18 cellular contexts compared by ENCODE assay signal in genomic region chr14:62029569-62029924, GRCh38.
DNase-seq lines count a peak whose midpoint lies in the region; ATAC-seq, FAIRE-seq and TF ChIP-seq lines count a peak whose summit lies in the region.
"Had no signal": no experiment of that assay in that cellular context is flagged by ENCODE, and none has a peak within 500 bp of the region (broad histone marks: within the 10 kb centered on the region; RNA-seq: fewer than 3 reads in every experiment).

No MANE protein-coding gene starts in this region.

- H3K27ac Mint-ChIP-seq in CD14-positive monocyte: no peak overlapping the region
- H3K27ac Mint-ChIP-seq: activated CD4-positive, alpha-beta T cell treated with anti-CD3 and anti-CD28 coated beads, Interleukin-2, amount 10 ng/mL, durations not matched to agents 7 days and 5 days had no signal

- no peak for TF ChIP-seq POLR2A in GM12892 (IDR thresholded peaks at IDR 0.05; ENCODE audit: low read depth, low read length)

- H3K4me1 Mint-ChIP-seq in CD14-positive monocyte: no peaks in the 10 kb centered on the region
- H3K4me1 Mint-ChIP-seq: activated CD4-positive, alpha-beta T cell treated with anti-CD3 and anti-CD28 coated beads, Interleukin-2, amount 10 ng/mL, durations not matched to agents 7 days and 5 days; brain had no signal

- no peak for TF ChIP-seq CTCF in CD14-positive monocyte (IDR thresholded peaks at IDR 0.05)

- no peaks in the 10 kb centered on the region for H3K36me3 Mint-ChIP-seq in CD14-positive monocyte

- DNase-seq in GM12892 (ENCODE audit: insufficient read length): no peak
- no peak for DNase-seq in HTR-8/SVneo (ENCODE audit: insufficient read length, low spot score)
- no peak for DNase-seq in CD14-positive monocyte (ENCODE audit: low spot score)
- no peak for DNase-seq in HK-2 (ENCODE audit: unreplicated experiment)
- DNase-seq in activated effector memory CD4-positive, alpha-beta T cell treated with Interleukin-2 at 50 U/mL for 16 hours: no peak
- DNase-seq in NCI-H2227 treated with DMSO at 0.1 percent for 48 hours (lab: John Stamatoyannopoulos, UW): no peak
- DNase-seq: activated CD4-positive, alpha-beta T cell treated with anti-CD3 and anti-CD28 coated beads, Interleukin-2, amount 10 ng/mL, durations not matched to agents 7 days and 5 days; activated effector memory CD4-positive, alpha-beta T cell treated with anti-CD3 and anti-CD28 coated beads, Interleukin-2, amount 50 U/mL, for 16 hours; effector CD8-positive, alpha-beta T cell; foreskin keratinocyte; NCI-H510A treated with DMSO at 0.1 percent for 48 hours; RPMI8226; T-helper 2 cell had no signal

- FAIRE-seq in GM12892 (lab: Jason Lieb, UNC) (peak; percentile 68), HTR-8/SVneo (lab: Jason Lieb, UNC) (peak; percentile 99)
- FAIRE-seq: H1, islet of Langerhans had no signal

- no peaks in the 10 kb centered on the region for H3K27me3 Mint-ChIP-seq in CD14-positive monocyte (ENCODE audit: low read depth in 3 of 3)
- H3K27me3 Mint-ChIP-seq: brain had no signal

- H3K9me3 Mint-ChIP-seq in CD14-positive monocyte: peaks cover 0 to 2% (median 0%) of the 10 kb centered on the region in 7 donors
- H3K9me3 Mint-ChIP-seq: activated CD4-positive, alpha-beta T cell treated with anti-CD3 and anti-CD28 coated beads, Interleukin-2, amount 10 ng/mL, durations not matched to agents 7 days and 5 days had no signal

- intact Hi-C loops in CD14-positive monocyte (cut with micrococcal nuclease): no loop called here

- no peak overlapping the region for H3K4me3 Mint-ChIP-seq in CD14-positive monocyte
- H3K4me3 Mint-ChIP-seq: activated CD4-positive, alpha-beta T cell treated with anti-CD3 and anti-CD28 coated beads, Interleukin-2, amount 10 ng/mL, durations not matched to agents 7 days and 5 days; brain had no signal

- ATAC-seq in GM19463 (IDR thresholded peaks at IDR 0.05; ENCODE audit: unreplicated experiment): peak; percentile 64
- peak; percentile 78 for ATAC-seq in HG02870 (IDR thresholded peaks at IDR 0.05; ENCODE audit: unreplicated experiment)
- ATAC-seq: foreskin keratinocyte had no signal
